In the genomic region with DNA sequence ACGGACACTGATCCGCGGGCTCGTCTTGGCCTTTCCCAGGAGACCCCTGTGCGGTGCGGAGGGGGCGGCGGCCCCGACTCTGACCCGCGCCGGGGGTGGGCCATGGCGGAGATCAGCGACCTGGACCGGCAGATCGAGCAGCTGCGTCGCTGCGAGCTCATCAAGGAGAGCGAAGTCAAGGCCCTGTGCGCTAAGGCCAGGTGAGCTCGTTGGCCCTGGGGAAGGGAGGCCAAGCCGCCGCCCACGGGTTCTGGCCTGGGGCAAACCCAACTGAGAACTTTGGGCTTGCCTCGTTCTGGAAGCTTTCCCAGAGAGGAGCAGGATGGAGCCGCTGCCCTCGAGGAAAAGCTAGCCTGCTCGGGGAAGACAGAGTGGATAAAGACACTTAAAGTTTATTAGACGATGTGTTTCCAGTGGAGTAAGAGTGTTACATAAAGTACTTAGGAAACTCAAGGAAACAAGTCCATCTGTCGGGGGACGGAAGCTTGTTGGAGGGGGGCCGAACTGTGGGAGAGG, we compare ENCODE assay signal across 6 cellular contexts. TPM values are rescaled to one million over a fixed set of nuclear protein-coding genes. Genes with fewer than 3 reads are reported as not detected.
DNase-seq lines count a peak whose midpoint lies in the region; ATAC-seq and TF ChIP-seq lines count a peak whose summit lies in the region.

No MANE protein-coding gene starts in this region.

- WGBS in smooth muscle cell (ENCODE audit: low lambda C conversion rate): 13% methylated on average over 18 of the region's 33 CpGs

- H3K79me2 ChIP-seq in smooth muscle cell (ENCODE audit: low read depth): peaks cover 50% of the 10 kb centered on the region

- no peak overlapping the region for H2AFZ ChIP-seq in smooth muscle cell (ENCODE audit: low read depth)

- ATAC-seq in GM18517 (IDR thresholded peaks at IDR 0.05; ENCODE audit: unreplicated experiment): peak; percentile 16
- no peak for ATAC-seq in HG03378 (IDR thresholded peaks at IDR 0.05; ENCODE audit: unreplicated experiment)

- H3K4me1 ChIP-seq in HUES6 (ENCODE audit: control insufficient read depth, insufficient read depth, low read length) (peaks cover 7% of the 10 kb centered on the region; the same call in 1 of the 2 replicates), smooth muscle cell (ENCODE audit: low read depth) (peaks cover 11% of the 10 kb centered on the region)

- H3K4me3 ChIP-seq in HUES6 (ENCODE audit: low read depth, low read length) (peak overlapping the region; percentile 91), smooth muscle cell (peak overlapping the region; percentile 83)

- peaks cover 51% of the 10 kb centered on the region for H4K20me1 ChIP-seq in smooth muscle cell (ENCODE audit: low read depth)

- peaks cover 50% of the 10 kb centered on the region for H3K36me3 ChIP-seq in HUES6 (ENCODE audit: control insufficient read depth, insufficient read depth, low read length)
- no peaks in the 10 kb centered on the region for H3K36me3 ChIP-seq in smooth muscle cell (ENCODE audit: low read depth)

- H3K9me3 ChIP-seq in HUES6 (ENCODE audit: control insufficient read depth, insufficient read depth, low read depth, low read length) (no peaks in the 10 kb centered on the region), smooth muscle cell (replicated peaks; ENCODE audit: low read depth) (no peaks in the 10 kb centered on the region)

- no peaks in the 10 kb centered on the region for H3K27me3 ChIP-seq in HUES6 (ENCODE audit: control insufficient read depth, insufficient read depth, low read length)
- no peaks in the 10 kb centered on the region for H3K27me3 ChIP-seq in smooth muscle cell (ENCODE audit: low read depth)

- DNase-seq in epithelial cell of prostate (ENCODE audit: low read depth, low spot score) (no peak), smooth muscle cell (lab: John Stamatoyannopoulos, UW; ENCODE audit: unreplicated experiment) (no peak), kidney glomerular epithelial cell (lab: John Stamatoyannopoulos, UW) (no peak)

- peak overlapping the region; percentile 82 for H3K27ac ChIP-seq in HUES6 (ENCODE audit: low read depth, low read length)
- H3K27ac ChIP-seq in epithelial cell of prostate: peak overlapping the region; percentile 90
- peak overlapping the region; percentile 75 for H3K27ac ChIP-seq in smooth muscle cell (ENCODE audit: low read depth)

- peak overlapping the region; percentile 98 for H3K4me2 ChIP-seq in smooth muscle cell

- TF ChIP-seq CTCF in smooth muscle cell (IDR thresholded peaks at IDR 0.05; ENCODE audit: borderline replicate concordance, insufficient read depth, poor library complexity, severe bottlenecking): no peak

- H3K9ac ChIP-seq in HUES6 (ENCODE audit: low read length) (peak overlapping the region; percentile 94), smooth muscle cell (ENCODE audit: low read depth) (peak overlapping the region; percentile 97)

- peaks cover 21% of the 10 kb centered on the region for H3F3A ChIP-seq in smooth muscle cell (ENCODE audit: low read depth)

RNA-seq across cellular contexts. Expression of gene PPP4C, which starts 0.5 kb away (rescaled TPM):
- 90.2 and 111 TPM in 2 replicates for total RNA-seq in smooth muscle cell
- polyA plus RNA-seq in smooth muscle cell: 208 and 224 TPM in 2 replicates

RNA-seq across cellular contexts. Expression of gene ALDOA, which starts 10.8 kb away (rescaled TPM):
- 1,112 and 1,146 TPM in 2 replicates for total RNA-seq in smooth muscle cell
- polyA plus RNA-seq in smooth muscle cell: 2,844 and 2,856 TPM in 2 replicates

RNA-seq across cellular contexts. Expression of gene TBX6, which starts 15.4 kb away (rescaled TPM):
- 0.13 and 2.0 TPM in 2 replicates for total RNA-seq in smooth muscle cell
- 0.50 and 1.6 TPM in 2 replicates for polyA plus RNA-seq in smooth muscle cell

RNA-seq across cellular contexts. Expression of gene YPEL3, which starts 19.7 kb away (rescaled TPM):
- total RNA-seq in smooth muscle cell: 32.3 and 37.5 TPM in 2 replicates
- 65.9 and 81.1 TPM in 2 replicates for polyA plus RNA-seq in smooth muscle cell

RNA-seq across cellular contexts. Expression of gene GDPD3, which starts 37.0 kb away (rescaled TPM):
- total RNA-seq in smooth muscle cell: 0.85 TPM in 1 of 2 replicates, not detected in the other
- 13.4 and 17.1 TPM in 2 replicates for polyA plus RNA-seq in smooth muscle cell
